19 cellular contexts compared by ENCODE assay signal in genomic region chr18:61742555-61743429, GRCh38.
DNase-seq lines count a peak whose midpoint lies in the region; ATAC-seq and TF ChIP-seq lines count a peak whose summit lies in the region.
"Had no signal": no experiment of that assay in that cellular context is flagged by ENCODE, and none has a peak within 500 bp of the region (broad histone marks: within the 10 kb centered on the region; RNA-seq: fewer than 3 reads in every experiment).

No MANE protein-coding gene starts in this region.

- H3K27me3 ChIP-seq in adrenal gland (no peaks in the 10 kb centered on the region), esophagus squamous epithelium (no peaks in the 10 kb centered on the region), mesenchymal stem cell (ENCODE audit: control insufficient read depth in 1 of 2, insufficient read depth in 1 of 2, low read length in 2 of 2) (no peaks in the 10 kb centered on the region)
- H3K27me3 ChIP-seq: SJSA1 had no signal

- H2BK12ac ChIP-seq in mesenchymal stem cell (ENCODE audit: low read length in 2 of 2) = peak overlapping the region in 1 of 2 experiments; percentile 63

- H3K4ac ChIP-seq in mesenchymal stem cell (ENCODE audit: low read depth in 1 of 2, low read length in 2 of 2) = no peak overlapping the region

- no peak overlapping the region for H3K4me2 ChIP-seq in mesenchymal stem cell (ENCODE audit: low read length, poor library complexity, severe bottlenecking)
- H3K4me2 ChIP-seq: GM23338 had no signal

- H3K4me3 ChIP-seq in adrenal gland = no peak overlapping the region
- no peak overlapping the region for H3K4me3 ChIP-seq in esophagus squamous epithelium
- no peak overlapping the region for H3K4me3 ChIP-seq in mesenchymal stem cell (ENCODE audit: insufficient read depth in 1 of 2, low read depth in 1 of 2, low read length in 2 of 2)
- H3K4me3 ChIP-seq: GM23338, SJSA1 had no signal

- H3K14ac ChIP-seq in mesenchymal stem cell (ENCODE audit: low read length in 2 of 2) = no peak overlapping the region

- peak overlapping the region; percentile 62 for H2BK15ac ChIP-seq in mesenchymal stem cell (ENCODE audit: low read depth, poor library complexity, severe bottlenecking)

- no peak overlapping the region for H2BK5ac ChIP-seq in mesenchymal stem cell (ENCODE audit: low read depth, low read length, poor library complexity, severe bottlenecking)

- no peak overlapping the region for H2AFZ ChIP-seq in mesenchymal stem cell (ENCODE audit: low read depth, low read length)
- H2AFZ ChIP-seq: GM23338 had no signal

- no peak overlapping the region for H2AK5ac ChIP-seq in mesenchymal stem cell (ENCODE audit: low read length, severe bottlenecking)

- 70 to 80% (median 74%) methylated on average over 4 to 8 of the region's 8 CpGs for WGBS in adrenal gland, 4 donors
- WGBS in esophagus squamous epithelium, 2 donors = 68 to 72% methylated on average over 3 to 6 of the region's 8 CpGs
- WGBS in mesenchymal stem cell = 92% methylated on average over 8 of the region's 8 CpGs

- H3K4me1 ChIP-seq in adrenal gland (replicated peaks in 1 of 2) = peaks cover 0 to 13% of the 10 kb centered on the region in 2 donors
- peaks cover 0 to 2% (median 0%) of the 10 kb centered on the region in 3 donors for H3K4me1 ChIP-seq in esophagus squamous epithelium
- H3K4me1 ChIP-seq in mesenchymal stem cell (ENCODE audit: control insufficient read depth, insufficient read depth, low read depth, low read length) = peaks cover 9% of the 10 kb centered on the region

- TF ChIP-seq POLR2A in adrenal gland (IDR thresholded peaks at IDR 0.05) (no peak), esophagus squamous epithelium (IDR thresholded peaks at IDR 0.05) (no peak)

- H2BK120ac ChIP-seq in mesenchymal stem cell (ENCODE audit: low read depth, low read length) = no peak overlapping the region

- ATAC-seq in GM21367 (IDR thresholded peaks at IDR 0.05; ENCODE audit: unreplicated experiment) (no peak), GM21737 (IDR thresholded peaks at IDR 0.05; ENCODE audit: unreplicated experiment) (no peak), left lobe of liver (no peak)
- ATAC-seq: GM23338 had no signal

- peak overlapping the region in 2 of 5 donors; percentile 46 to 68 for H3K27ac ChIP-seq in adrenal gland
- peak overlapping the region in 3 of 4 donors; percentile 48 to 73 (median 60) for H3K27ac ChIP-seq in esophagus squamous epithelium
- H3K27ac ChIP-seq in mesenchymal stem cell (ENCODE audit: low read length, poor library complexity, severe bottlenecking) = no peak overlapping the region
- peak overlapping the region; percentile 1 for H3K27ac ChIP-seq in substantia nigra (ENCODE audit: low read depth, low read length, poor library complexity, severe bottlenecking)
- H3K27ac ChIP-seq: SJSA1 had no signal

- DNase-seq in adrenal gland (peak in 6 of 7 donors; percentile 19 to 71 (median 34)), esophagus squamous epithelium (lab: John Stamatoyannopoulos, UW) (no peak), mesenchymal stem cell (no peak), substantia nigra (lab: John Stamatoyannopoulos, UW) (peak in 7 of 49 donors; percentile 3 to 21 (median 5)), NCI-H345 treated with DMSO at 0.1 percent for 48 hours (lab: John Stamatoyannopoulos, UW; ENCODE audit: unreplicated experiment) (no peak), left lobe of liver (ENCODE audit: low spot score) (no peak)
- DNase-seq: activated T-cell treated with anti-CD3 and anti-CD28 coated beads, Interleukin-2, amount 50 U/mL, for 48 hours; effector CD4-positive, alpha-beta T cell; foreskin melanocyte; KBM-7; NCI-H1436; NCI-H446; retina; stimulated activated CD4-positive, alpha-beta T cell treated with anti-CD3 and anti-CD28 coated beads, Interleukin-2, amount 100 ng/mL, for 48 hours; T1000 had no signal

- H3K9me3 ChIP-seq in adrenal gland (replicated peaks in 1 of 3) = no peaks in the 10 kb centered on the region
- H3K9me3 ChIP-seq in esophagus squamous epithelium = no peaks in the 10 kb centered on the region
- H3K9me3 ChIP-seq in mesenchymal stem cell (ENCODE audit: control insufficient read depth, low read length) = no peaks in the 10 kb centered on the region
- H3K9me3 ChIP-seq: SJSA1 had no signal

- H3K23ac ChIP-seq in mesenchymal stem cell (ENCODE audit: low read length in 2 of 2) = no peak overlapping the region

- no peaks in the 10 kb centered on the region for H3K36me3 ChIP-seq in adrenal gland (replicated peaks in 1 of 2)
- H3K36me3 ChIP-seq in esophagus squamous epithelium = no peaks in the 10 kb centered on the region
- no peaks in the 10 kb centered on the region for H3K36me3 ChIP-seq in mesenchymal stem cell (ENCODE audit: control insufficient read depth in 1 of 2, insufficient read depth in 2 of 2, low read depth in 1 of 2, low read length in 2 of 2)
- H3K36me3 ChIP-seq: SJSA1 had no signal

- intact Hi-C loops in adrenal gland (cut with DNase I) (no loop called here), esophagus squamous epithelium (cut with DNase I) (no loop called here)

- H3K79me1 ChIP-seq in mesenchymal stem cell (replicated peaks; ENCODE audit: low read length, poor library complexity, severe bottlenecking) = no peaks in the 10 kb centered on the region

- H4K91ac ChIP-seq in mesenchymal stem cell (ENCODE audit: low read length) = no peak overlapping the region

- H4K8ac ChIP-seq in mesenchymal stem cell (ENCODE audit: low read length) = no peak overlapping the region

- TF ChIP-seq CTCF in adrenal gland (IDR thresholded peaks at IDR 0.05) = no peak
- no peak for TF ChIP-seq CTCF in esophagus squamous epithelium (IDR thresholded peaks at IDR 0.05)

- H3K9ac ChIP-seq in mesenchymal stem cell (ENCODE audit: low read length) = no peak overlapping the region

- H3K18ac ChIP-seq in mesenchymal stem cell (ENCODE audit: low read depth in 1 of 2, low read length in 2 of 2) = peak overlapping the region in 1 of 2 experiments; percentile 5

Comparison
In these comparisons a context has a peak if more than half of its experiments do, and no peak if none do; other contexts are left out.
1. DNase-seq: peak in adrenal gland (6 of 7); none in esophagus squamous epithelium (single experiment), mesenchymal stem cell (single experiment), NCI-H345 treated with DMSO at 0.1 percent for 48 hours (single experiment) and left lobe of liver (single experiment).